In the genomic region with DNA sequence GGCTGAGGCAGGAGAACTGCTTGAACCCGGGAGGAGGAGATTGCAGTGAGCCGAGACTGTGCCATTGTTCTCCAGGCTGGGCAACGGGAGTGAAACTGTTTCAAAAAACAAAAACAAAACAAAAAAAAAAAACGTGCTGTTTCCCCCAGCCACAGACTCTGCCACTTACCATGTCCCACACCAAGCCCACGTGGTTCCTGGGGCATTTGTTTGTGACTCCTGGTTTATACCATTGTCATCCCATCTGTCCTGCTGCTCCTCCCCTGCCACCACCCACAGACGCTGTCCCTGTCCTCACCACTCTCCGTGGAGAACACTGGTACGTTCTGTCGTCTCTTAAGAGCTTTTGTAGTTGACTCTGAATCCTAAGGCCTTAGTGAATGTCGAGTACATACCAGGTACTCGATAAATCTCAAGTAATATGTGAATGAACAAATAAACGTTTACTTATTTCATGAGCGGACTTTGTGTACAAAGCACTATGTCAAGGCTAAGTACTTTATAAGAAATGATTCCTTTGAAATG, we compare ENCODE assay signal across 21 cellular contexts. TPM values are rescaled to one million over a fixed set of nuclear protein-coding genes. Genes with fewer than 3 reads are reported as not detected.
"Had no signal": no experiment of that assay in that cellular context is flagged by ENCODE, and none has a peak within 500 bp of the region (broad histone marks: within the 10 kb centered on the region; RNA-seq: fewer than 3 reads in every experiment).

No MANE protein-coding gene starts in this region.

- H3K36me3 ChIP-seq: adrenal gland had no signal

- H2AFZ ChIP-seq: PC-9 had no signal

- ATAC-seq: activated CD8-positive, alpha-beta T cell treated with anti-CD3 and anti-CD28 coated beads, Interleukin-2, amount 10 ng/mL, durations not matched to agents 7 days and 5 days; body of pancreas; WTC11 had no signal

- H3K27ac ChIP-seq: adrenal gland, body of pancreas, PC-9 had no signal

- H3K4me2 ChIP-seq: PC-9 had no signal

- H3K9me3 ChIP-seq: adrenal gland, body of pancreas had no signal

- DNase-seq: activated CD4-positive, alpha-beta T cell treated with anti-CD3 and anti-CD28 coated beads for 48 hours; activated CD4-positive, alpha-beta T cell treated with anti-CD3 and anti-CD28 coated beads, Interleukin-2, amount 50 U/mL, for 4 hours; activated CD4-positive, CD25-positive, alpha-beta regulatory T cell treated with anti-CD3 and anti-CD28 coated beads, Interleukin-2, amount 50 U/mL, for 72 hours; activated CD8-positive, alpha-beta memory T cell treated with anti-CD3 and anti-CD28 coated beads, Interleukin-2, amount 50 U/mL, for 48 hours; activated CD8-positive, alpha-beta T cell treated with anti-CD3 and anti-CD28 coated beads, Interleukin-2, amount 10 ng/mL, durations not matched to agents 7 days and 5 days; activated naive CD4-positive, alpha-beta T cell treated with anti-CD3 and anti-CD28 coated beads, Interleukin-2, amount 50 U/mL, for 16 hours; activated naive CD8-positive, alpha-beta T cell treated with anti-CD3 and anti-CD28 coated beads, Interleukin-2, amount 10 ng/mL, durations not matched to agents 7 days and 5 days; activated T-cell treated with anti-CD3 and anti-CD28 coated beads, Interleukin-2, amount 50 U/mL, for 1 hour; Karpas-422; MM.1S; NCI-H1048; NCI-H146; NCI-H187 treated with DMSO at 0.1 percent for 48 hours; NCI-H446; NCI-H524; PC-9; SHP77 treated with DMSO at 0.1 percent for 48 hours had no signal

- H3K27me3 ChIP-seq: adrenal gland, body of pancreas had no signal

- FAIRE-seq: bronchial epithelial cell had no signal

- H3K4me1 ChIP-seq: adrenal gland, body of pancreas had no signal

- H3K4me3 ChIP-seq: adrenal gland, body of pancreas, PC-9 had no signal

RNA-seq across cellular contexts. Expression of gene KIF13A, which starts 48.0 kb away (rescaled TPM):
- total RNA-seq: activated CD8-positive, alpha-beta T cell treated with anti-CD3 and anti-CD28 coated beads, Interleukin-2, amount 10 ng/mL, durations not matched to agents 7 days and 5 days had no signal
